In the genomic region with DNA sequence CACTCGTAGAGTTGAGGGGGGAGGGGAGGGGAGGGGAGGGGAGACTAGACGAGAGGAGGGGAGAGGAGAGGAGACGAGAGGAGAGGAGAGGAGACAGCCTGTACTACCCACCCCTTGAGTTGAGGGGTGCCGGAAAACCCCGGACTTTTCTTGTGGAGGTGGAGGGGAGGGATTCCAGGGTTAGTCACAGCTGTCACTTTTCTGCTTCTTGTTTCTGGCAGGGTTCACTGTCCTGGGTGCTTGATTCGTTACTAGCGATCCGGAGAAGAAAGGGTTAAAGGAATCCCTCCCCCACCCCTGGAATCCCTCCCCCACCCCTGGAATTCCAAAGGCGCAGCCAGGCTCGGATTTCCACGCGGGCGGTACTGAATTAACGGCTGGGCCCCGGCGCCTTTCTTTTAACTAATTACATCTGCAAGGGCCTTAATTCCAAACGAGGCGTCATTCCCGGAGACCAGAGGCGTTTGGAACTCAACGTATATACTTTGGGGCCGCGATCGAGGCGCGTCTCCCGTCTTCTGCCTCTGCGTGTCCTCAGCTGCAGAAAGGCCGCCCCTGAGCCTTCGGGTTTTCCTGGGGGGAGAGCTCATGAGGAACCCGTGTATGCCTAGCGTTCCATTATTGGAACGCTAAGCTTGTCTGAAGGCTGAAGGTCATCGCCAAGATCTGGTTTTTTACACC, we compare ENCODE assay signal across 10 cellular contexts. TPM values are rescaled to one million over a fixed set of nuclear protein-coding genes. Genes with fewer than 3 reads are reported as not detected.
A peak's percentile ranks its signal among the peaks of the same experiment; 100 is the strongest.
DNase-seq lines count a peak whose midpoint lies in the region; ATAC-seq and TF ChIP-seq lines count a peak whose summit lies in the region.
"Had no signal": no experiment of that assay in that cellular context is flagged by ENCODE, and none has a peak within 500 bp of the region (broad histone marks: within the 10 kb centered on the region; RNA-seq: fewer than 3 reads in every experiment).

No MANE protein-coding gene starts in this region.

- H3K9ac ChIP-seq in Loucy (ENCODE audit: low read depth, low read length, poor library complexity, severe bottlenecking) = peak overlapping the region; percentile 73

- H2AFZ ChIP-seq in Loucy (ENCODE audit: low read length) = no peak overlapping the region

- H3K9me3 Mint-ChIP-seq in progenitor cell of endocrine pancreas (ENCODE audit: low read depth) = peaks cover 11% of the 10 kb centered on the region

- H3F3A ChIP-seq in Loucy (ENCODE audit: low read depth) = 0 out of 2 replicates have a peak, but pooled peaks cover 2% of the 10 kb centered on the region

- no peaks in the 10 kb centered on the region for H3K79me2 ChIP-seq in Loucy (ENCODE audit: insufficient read depth, low read length)

- H3K36me3 Mint-ChIP-seq in progenitor cell of endocrine pancreas (ENCODE audit: insufficient read depth) = no peaks in the 10 kb centered on the region

- no peak for TF ChIP-seq CTCF in Loucy (conservative IDR thresholded peaks at IDR 0.05; ENCODE audit: low read length)
- TF ChIP-seq CTCF in progenitor cell of endocrine pancreas (IDR thresholded peaks at IDR 0.05; ENCODE audit: unreplicated experiment) = no peak

- peaks cover 10% of the 10 kb centered on the region for H3K27me3 Mint-ChIP-seq in progenitor cell of endocrine pancreas

- peak overlapping the region; percentile 94 for H3K27ac ChIP-seq in ectodermal cell (ENCODE audit: insufficient read depth, low read depth, low read length, poor library complexity, severe bottlenecking)

- DNase-seq in G401 (ENCODE audit: low spot score) (peak; percentile 59), progenitor cell of endocrine pancreas (ENCODE audit: low spot score, unreplicated experiment) (no peak), SHP77 (lab: John Stamatoyannopoulos, UW) (no peak), NCI-H2081 treated with DMSO at 0.1 percent for 48 hours (lab: John Stamatoyannopoulos, UW) (no peak)
- DNase-seq: pancreas had no signal

- peak overlapping the region; percentile 29 for H3K4me3 Mint-ChIP-seq in progenitor cell of endocrine pancreas (ENCODE audit: low read depth)

- H3K4me3 ChIP-seq in Loucy (ENCODE audit: low read length, poor library complexity, severe bottlenecking) (peak overlapping the region; percentile 67), ectodermal cell (ENCODE audit: insufficient read depth, low read depth, low read length) (peak overlapping the region; percentile 24)
- H3K4me3 ChIP-seq: pancreas had no signal

- no peaks in the 10 kb centered on the region for H3K9me2 ChIP-seq in Loucy (replicated peaks; ENCODE audit: low read depth, low read length)

- H3K27me3 ChIP-seq in Loucy (ENCODE audit: insufficient read depth, low read length, poor library complexity, severe bottlenecking) (no peaks in the 10 kb centered on the region), ectodermal cell (ENCODE audit: control insufficient read depth, insufficient read depth, low read length, poor library complexity, severe bottlenecking) (no peaks in the 10 kb centered on the region)

- H3K27ac Mint-ChIP-seq in progenitor cell of endocrine pancreas = no peak overlapping the region

- 0% methylated on average over 34 of the region's 34 CpGs for WGBS in ectodermal cell, 2 experiments

- H4K20me1 ChIP-seq in Loucy (ENCODE audit: insufficient read depth, low read length, poor library complexity, severe bottlenecking) = no peaks in the 10 kb centered on the region

- H3K4me1 ChIP-seq in Loucy (ENCODE audit: insufficient read depth, low read length, poor library complexity, severe bottlenecking) (peaks cover 16% of the 10 kb centered on the region), ectodermal cell (ENCODE audit: control insufficient read depth, insufficient read depth, low read length) (no peaks in the 10 kb centered on the region)

- peak overlapping the region; percentile 71 for H3K4me2 ChIP-seq in Loucy (ENCODE audit: low read depth, low read length, poor library complexity, severe bottlenecking)

- peaks cover 5% of the 10 kb centered on the region for H3K4me1 Mint-ChIP-seq in progenitor cell of endocrine pancreas (ENCODE audit: low read depth)

- no peaks in the 10 kb centered on the region for H3K9me3 ChIP-seq in Loucy (ENCODE audit: insufficient read depth, low read depth, low read length)
- no peaks in the 10 kb centered on the region for H3K9me3 ChIP-seq in ectodermal cell (ENCODE audit: control insufficient read depth, low read length)
- H3K9me3 ChIP-seq: pancreas had no signal

- in situ Hi-C loops in G401 (cut with HindIII; ENCODE audit: low sequenced_read_pairs) = no loop called here

- no peaks in the 10 kb centered on the region for H3K36me3 ChIP-seq in Loucy (ENCODE audit: insufficient read depth, low read length)
- peaks cover 4% of the 10 kb centered on the region for H3K36me3 ChIP-seq in ectodermal cell (ENCODE audit: control insufficient read depth, insufficient read depth, low read length)
- H3K36me3 ChIP-seq: pancreas had no signal

- ATAC-seq in GM19324 (IDR thresholded peaks at IDR 0.05; ENCODE audit: low FRiP score, unreplicated experiment) (no peak), HG02885 (IDR thresholded peaks at IDR 0.05; ENCODE audit: poor library complexity, unreplicated experiment) (no peak)

RNA-seq across cellular contexts. Expression of a gene that starts 20.1 kb away (rescaled TPM):
- 5.6 and 18.3 TPM in 2 replicates for total RNA-seq in G401 (2014; rRNA removed; shearing (Covaris generic))
- polyA plus RNA-seq in ectodermal cell (2013, experiment 1 of 4) = 6.6 TPM
- 4.2 TPM for polyA plus RNA-seq in ectodermal cell (2013, experiment 2 of 4)
- 4.0 TPM for polyA plus RNA-seq in ectodermal cell (2013, experiment 3 of 4)
- 4.1 TPM for polyA plus RNA-seq in ectodermal cell (2013, experiment 4 of 4)
- 0.98 and 1.3 TPM in 2 replicates for total RNA-seq in progenitor cell of endocrine pancreas
- total RNA-seq: bronchial epithelial cell had no signal

RNA-seq across cellular contexts. Expression of a gene that starts 36.1 kb away (rescaled TPM):
- total RNA-seq in G401 (2014; rRNA removed; shearing (Covaris generic)) = not detected in 2 replicates
- polyA plus RNA-seq in ectodermal cell (2013, experiment 1 of 4) = 0.35 TPM
- polyA plus RNA-seq in ectodermal cell (2013, experiment 2 of 4) = not detected
- not detected for polyA plus RNA-seq in ectodermal cell (2013, experiment 3 of 4)
- polyA plus RNA-seq in ectodermal cell (2013, experiment 4 of 4) = not detected
- 0.31 TPM in 1 of 2 replicates, not detected in the other for total RNA-seq in progenitor cell of endocrine pancreas
- total RNA-seq: bronchial epithelial cell had no signal
